12 cellular contexts compared by ENCODE assay signal in the genomic region with DNA sequence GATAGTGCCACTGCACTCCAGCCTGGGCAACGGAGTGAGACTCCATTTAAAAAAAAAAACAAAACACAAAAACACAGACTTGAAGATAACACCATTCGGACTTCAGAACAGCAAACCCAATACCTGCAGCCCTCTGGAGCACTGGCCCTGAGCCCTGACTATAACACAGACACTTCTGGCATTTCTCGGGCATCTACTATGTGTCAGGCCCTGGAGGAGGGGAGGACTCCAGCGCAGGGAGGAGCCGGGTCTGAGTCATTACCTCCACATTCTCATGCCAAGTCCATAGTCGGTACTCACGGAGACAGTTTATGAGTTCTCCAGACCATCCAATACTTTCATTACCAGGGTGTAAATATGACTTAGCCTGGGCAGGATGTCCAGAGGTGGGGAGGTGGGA. TPM values are rescaled to one million over a fixed set of nuclear protein-coding genes. Genes with fewer than 3 reads are reported as not detected.
DNase-seq lines count a peak whose midpoint lies in the region; ATAC-seq and TF ChIP-seq lines count a peak whose summit lies in the region.
"Had no signal": no experiment of that assay in that cellular context is flagged by ENCODE, and none has a peak within 500 bp of the region (broad histone marks: within the 10 kb centered on the region; RNA-seq: fewer than 3 reads in every experiment).

No MANE protein-coding gene starts in this region.

- TF ChIP-seq CTCF in choroid plexus epithelial cell (conservative IDR thresholded peaks at IDR 0.05; ENCODE audit: low read depth, low read length) (no peak), lung (IDR thresholded peaks at IDR 0.05; ENCODE audit: control extremely low read depth, extremely low read depth) (no peak)

- peak; percentile 54 for ATAC-seq in lung (ENCODE audit: insufficient read depth, low FRiP score)

- no peak overlapping the region for H3K4me3 ChIP-seq in choroid plexus epithelial cell (ENCODE audit: low read depth, low read length)
- no peak overlapping the region for H3K4me3 ChIP-seq in lung

- in situ Hi-C loops in ACHN (cut with HindIII; ENCODE audit: low pct_ligation_motif_present, low pct_unique_long_range_greater_than_20kb, low sequenced_read_pairs) = no loop called here

- no peak overlapping the region for H3K27ac ChIP-seq in lung (ENCODE audit: low read depth in 1 of 2, low read length in 1 of 2)

- H3K36me3 ChIP-seq in lung (ENCODE audit: control insufficient read depth in 2 of 2, insufficient read depth in 2 of 2, low read length in 2 of 2) = no peaks in the 10 kb centered on the region

- DNase-seq in ACHN = peak; percentile 86
- peak; percentile 85 for DNase-seq in HT1080 (ENCODE audit: low read depth)
- DNase-seq in choroid plexus epithelial cell (ENCODE audit: low read depth) = peak; percentile 84
- DNase-seq in lung (ENCODE audit: low spot score) = no peak
- DNase-seq in activated CD4-positive, alpha-beta T cell treated with anti-CD3 and anti-CD28 coated beads for 4 hours = no peak
- no peak for DNase-seq in NCI-H2227 (lab: John Stamatoyannopoulos, UW; ENCODE audit: unreplicated experiment)
- DNase-seq in NCI-H2081 treated with DMSO at 0.1 percent for 48 hours (lab: John Stamatoyannopoulos, UW) = no peak
- no peak for DNase-seq in SKM-1 (lab: John Stamatoyannopoulos, UW; ENCODE audit: unreplicated experiment)
- DNase-seq: activated naive CD4-positive, alpha-beta T cell treated with anti-CD3 and anti-CD28 coated beads, Interleukin-2, amount 50 U/mL, for 16 hours; hippocampal formation; NCI-H748 treated with DMSO at 0.1 percent for 48 hours; occipital lobe had no signal

- no peaks in the 10 kb centered on the region for H3K27me3 ChIP-seq in lung (ENCODE audit: control insufficient read depth, insufficient read depth)

- H3K4me1 ChIP-seq in lung (ENCODE audit: control insufficient read depth in 2 of 2, insufficient read depth in 2 of 2, low read length in 2 of 2) = peaks cover 0 to 10% of the 10 kb centered on the region in 2 donors

- WGBS in lung, 2 donors = 71 to 80% methylated on average over 7 of the region's 7 CpGs

- no peaks in the 10 kb centered on the region for H3K9me3 ChIP-seq in lung (ENCODE audit: control insufficient read depth in 2 of 2, insufficient read depth in 1 of 2, low read length in 1 of 2)

RNA-seq across cellular contexts. Expression of a gene that starts 48.8 kb away (rescaled TPM):
- total RNA-seq in HT1080 (2014; rRNA removed; shearing (Covaris generic)) = 0.32 and 0.33 TPM in 2 replicates
- 0.10 and 0.12 TPM in 2 replicates for polyA plus RNA-seq in HT1080 (2015; cell fraction: cytosol; rRNA removed)
- polyA plus RNA-seq in HT1080 (2015; cell fraction: nucleus; rRNA removed) = 1.2 and 1.6 TPM in 2 replicates
- 10 to 100 TPM in 1 of 2 donors, 1 to 10 TPM in 1; 4.0 to 12.6 TPM for total RNA-seq in lung
- polyA plus RNA-seq in lung = 1 to 10 TPM; 2.0 to 6.8 TPM

Comparison
In these comparisons a context has a peak if more than half of its experiments do, and no peak if none do; other contexts are left out.
1. DNase-seq: peak in ACHN (single experiment), HT1080 (single experiment) and choroid plexus epithelial cell (single experiment); none in lung (single experiment), activated CD4-positive, alpha-beta T cell treated with anti-CD3 and anti-CD28 coated beads for 4 hours (0 of 2), NCI-H2227 (single experiment), NCI-H2081 treated with DMSO at 0.1 percent for 48 hours (single experiment) and SKM-1 (single experiment).